ENCODE assay signal across 14 cellular contexts in the genomic region with DNA sequence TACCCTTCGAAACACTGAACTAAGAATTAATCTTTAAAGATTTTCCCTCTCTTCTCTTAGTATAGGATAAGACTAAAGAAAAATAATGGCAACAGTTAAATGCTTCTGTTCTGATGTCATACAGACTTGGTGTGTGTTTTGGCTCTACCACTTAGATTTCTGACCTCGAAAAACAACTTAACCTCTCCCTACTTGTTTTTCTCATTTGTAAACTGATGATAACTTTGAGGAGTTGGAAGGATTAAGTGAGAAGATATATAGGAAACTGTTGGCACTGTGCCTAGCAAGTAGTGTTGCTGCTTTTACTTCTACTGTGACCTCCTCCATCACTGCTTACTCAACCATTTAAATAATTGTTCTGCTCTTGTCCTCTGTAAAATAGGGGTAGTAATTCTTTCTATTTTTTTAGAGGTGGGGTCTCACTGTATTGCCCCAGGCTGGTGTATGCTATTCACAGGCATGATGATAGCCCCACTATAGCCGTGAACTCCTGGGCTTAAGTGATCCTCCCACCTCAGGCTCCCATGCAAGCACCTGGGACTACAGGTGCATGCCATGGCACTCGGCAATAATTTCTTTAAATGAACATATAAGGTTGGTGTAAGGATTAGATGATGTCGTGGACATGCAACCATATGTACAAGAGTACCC. TPM values are rescaled to one million over a fixed set of nuclear protein-coding genes. Genes with fewer than 3 reads are reported as not detected.
A peak's percentile ranks its signal among the peaks of the same experiment; 100 is the strongest.
DNase-seq lines count a peak whose midpoint lies in the region; ATAC-seq and TF ChIP-seq lines count a peak whose summit lies in the region.
"Had no signal": no experiment of that assay in that cellular context is flagged by ENCODE, and none has a peak within 500 bp of the region (broad histone marks: within the 10 kb centered on the region; RNA-seq: fewer than 3 reads in every experiment).

No MANE protein-coding gene starts in this region.

- CTCF ChIA-PET in IMR-90 (lab: Yijun Ruan, JAX): interaction anchor here (1.0 kb wide), 1 partner anchor 22 kb away, joined by 3 read pairs; no protein-coding TSS in a partner anchor

- H3K4me1 Mint-ChIP-seq in mesothelial cell of epicardium: peaks cover 49% of the 10 kb centered on the region

- intact Hi-C loops in IMR-90 (cut with micrococcal nuclease): no loop called here
- intact Hi-C loops in uterus (cut with DNase I; ENCODE audit: low total_unique reads): no loop called here

- no peak overlapping the region for H3K23ac ChIP-seq in IMR-90 (ENCODE audit: low read depth, low read length)

- H3K4me3 Mint-ChIP-seq in mesothelial cell of epicardium: no peak overlapping the region
- H3K4me3 Mint-ChIP-seq: activated naive CD8-positive, alpha-beta T cell treated with anti-CD3 and anti-CD28 coated beads, Interleukin-2, amount 10 ng/mL, durations not matched to agents 7 days and 5 days had no signal

- H2BK5ac ChIP-seq in IMR-90 (ENCODE audit: low read depth, low read length, poor library complexity, severe bottlenecking): peak overlapping the region; percentile 7

- peaks cover 3% of the 10 kb centered on the region for H3K36me3 Mint-ChIP-seq in mesothelial cell of epicardium

- H3K18ac ChIP-seq in IMR-90 (ENCODE audit: low read depth, low read length): 0 out of 2 replicates have a peak overlapping the region, but pooled peaks have one; percentile 10

- H2BK20ac ChIP-seq in IMR-90 (ENCODE audit: low read depth, low read length): no peak overlapping the region

- DNase-seq in IMR-90 (peak; percentile 87), dermis blood vessel endothelial cell (peak; percentile 39), mesothelial cell of epicardium (ENCODE audit: low spot score in 2 of 2, unreplicated experiment in 2 of 2) (no peak), NCI-H1694 (lab: John Stamatoyannopoulos, UW) (no peak), uterus (no peak)
- DNase-seq: activated naive CD8-positive, alpha-beta T cell treated with anti-CD3 and anti-CD28 coated beads, Interleukin-2, amount 10 ng/mL, durations not matched to agents 7 days and 5 days; DMS153; heart left ventricle; left ventricle myocardium inferior; NCI-H2227 treated with DMSO at 0.1 percent for 48 hours had no signal

- peaks cover 37% of the 10 kb centered on the region for H3K4me1 ChIP-seq in ACC112 (ENCODE audit: control insufficient read depth, insufficient read depth, low read length, unreplicated experiment)
- peaks cover 7% of the 10 kb centered on the region for H3K4me1 ChIP-seq in IMR-90 (ENCODE audit: control insufficient read depth, insufficient read depth, low read length)
- H3K4me1 ChIP-seq in uterus: peaks cover 0 to 4% of the 10 kb centered on the region in 2 donors

- H3K27ac ChIP-seq in ACC112 (ENCODE audit: low read depth, low read length) (peak overlapping the region; percentile 22; the same call in 1 of the 2 replicates), IMR-90 (ENCODE audit: insufficient read depth, low read length) (peak overlapping the region; percentile 38; the same call in 1 of the 2 replicates), uterus (no peak overlapping the region)
- H3K27ac ChIP-seq: heart left ventricle, left ventricle myocardium inferior had no signal

- no peak overlapping the region for H4K5ac ChIP-seq in IMR-90 (ENCODE audit: low read depth, low read length)

- H3K56ac ChIP-seq in IMR-90 (ENCODE audit: extremely low read depth, insufficient read depth, low read length): no peak overlapping the region

- peak overlapping the region; percentile 96 for H3K27ac Mint-ChIP-seq in mesothelial cell of epicardium
- H3K27ac Mint-ChIP-seq: activated naive CD8-positive, alpha-beta T cell treated with anti-CD3 and anti-CD28 coated beads, Interleukin-2, amount 10 ng/mL, durations not matched to agents 7 days and 5 days had no signal

- no peak for TF ChIP-seq RAD21 in IMR-90 (IDR thresholded peaks at IDR 0.05; ENCODE audit: low read length)

- H2BK120ac ChIP-seq in IMR-90 (ENCODE audit: low read depth, low read length): peak overlapping the region; percentile 30; the same call in 1 of the 2 replicates

- no peaks in the 10 kb centered on the region for H3K9me3 Mint-ChIP-seq in mesothelial cell of epicardium
- H3K9me3 Mint-ChIP-seq: activated naive CD8-positive, alpha-beta T cell treated with anti-CD3 and anti-CD28 coated beads, Interleukin-2, amount 10 ng/mL, durations not matched to agents 7 days and 5 days had no signal

- H3K36me3 ChIP-seq in ACC112 (ENCODE audit: insufficient read depth, low read length) (no peaks in the 10 kb centered on the region), IMR-90 (ENCODE audit: control insufficient read depth, insufficient read depth, low read length) (no peaks in the 10 kb centered on the region), uterus (no peaks in the 10 kb centered on the region)
- H3K36me3 ChIP-seq: left ventricle myocardium inferior had no signal

- no peak overlapping the region for H2AK5ac ChIP-seq in IMR-90 (ENCODE audit: low read depth, low read length)

- TF ChIP-seq POLR2A in IMR-90 (IDR thresholded peaks at IDR 0.05; ENCODE audit: low read depth, low read length): no peak
- TF ChIP-seq POLR2A in uterus (IDR thresholded peaks at IDR 0.05): no peak

- in situ Hi-C loops in IMR-90 (cut with MboI; ENCODE audit: low sequenced_read_pairs): no loop called here

- peaks cover 52% of the 10 kb centered on the region for H4K20me1 ChIP-seq in IMR-90 (ENCODE audit: insufficient read depth, low read length)

- no peak overlapping the region for H2AFZ ChIP-seq in ACC112 (ENCODE audit: low read length, unreplicated experiment)
- no peak overlapping the region for H2AFZ ChIP-seq in IMR-90 (replicated peaks; ENCODE audit: low read length, poor library complexity)

- peaks cover 59% of the 10 kb centered on the region for H3K79me2 ChIP-seq in ACC112 (ENCODE audit: control insufficient read depth, insufficient read depth, low read length, unreplicated experiment)

- no peak overlapping the region for H2BK15ac ChIP-seq in IMR-90 (ENCODE audit: low read depth, low read length)

- no peak for TF ChIP-seq CTCF in IMR-90 (conservative IDR thresholded peaks at IDR 0.05; ENCODE audit: low read depth, low read length)
- TF ChIP-seq CTCF in mesothelial cell of epicardium (IDR thresholded peaks at IDR 0.05; ENCODE audit: unreplicated experiment): no peak
- no peak for TF ChIP-seq CTCF in uterus (IDR thresholded peaks at IDR 0.05)

- H3K79me1 ChIP-seq in IMR-90 (ENCODE audit: low read depth in 1 of 2, low read length in 2 of 2): peaks cover 7 to 61% of the 10 kb centered on the region in 2 experiments

- 0 out of 2 replicates have a peak overlapping the region, but pooled peaks have one; percentile 53 for H3K14ac ChIP-seq in IMR-90 (replicated peaks; ENCODE audit: low read depth, low read length)

- no peak overlapping the region for H4K8ac ChIP-seq in IMR-90 (ENCODE audit: low read depth in 2 of 2, low read length in 2 of 2)

- H3K27me3 ChIP-seq in ACC112 (ENCODE audit: insufficient read depth, low read length): no peaks in the 10 kb centered on the region
- no peaks in the 10 kb centered on the region for H3K27me3 ChIP-seq in IMR-90 (ENCODE audit: control insufficient read depth, insufficient read depth, low read length)
- no peaks in the 10 kb centered on the region for H3K27me3 ChIP-seq in uterus
- H3K27me3 ChIP-seq: heart left ventricle, tibial nerve had no signal

- WGBS in IMR-90 (ENCODE audit: extremely low coverage in 2 of 2, insufficient read length in 1 of 2), 2 experiments: 0% methylated on average over 1 of the region's 5 CpGs; no CpG with 5 or more reads in 1 of the 2 experiments

- peak overlapping the region; percentile 64 for H3K4me2 ChIP-seq in IMR-90 (ENCODE audit: low read depth, low read length)

- H3K9me3 ChIP-seq in IMR-90 (ENCODE audit: control insufficient read depth, insufficient read depth, low read length) (no peaks in the 10 kb centered on the region), uterus (no peaks in the 10 kb centered on the region)
- H3K9me3 ChIP-seq: heart left ventricle, left ventricle myocardium inferior, tibial nerve had no signal

- dilution Hi-C loops in IMR-90 (cut with HindIII; ENCODE audit: low sequenced_read_pairs, unreplicated experiment): no loop called here

- POLR2A ChIA-PET in IMR-90 (lab: Charles Lee; ENCODE audit: unreplicated experiment): no interaction called here

- H3K4me3 ChIP-seq in ACC112 (ENCODE audit: low read depth, low read length) (no peak overlapping the region), IMR-90 (ENCODE audit: insufficient read depth, low read depth, low read length) (no peak overlapping the region), uterus (no peak overlapping the region)
- H3K4me3 ChIP-seq: heart left ventricle, left ventricle myocardium inferior, tibial nerve had no signal

- H3K9ac ChIP-seq in IMR-90 (ENCODE audit: low read depth, low read length): no peak overlapping the region

- H3K4ac ChIP-seq in IMR-90 (ENCODE audit: low read depth, low read length): no peak overlapping the region

- H2AK9ac ChIP-seq in IMR-90 (replicated peaks; ENCODE audit: low read depth, low read length, poor library complexity): no peak overlapping the region

- H3K27me3 Mint-ChIP-seq in mesothelial cell of epicardium (ENCODE audit: low read depth): no peaks in the 10 kb centered on the region
- H3K27me3 Mint-ChIP-seq: activated naive CD8-positive, alpha-beta T cell treated with anti-CD3 and anti-CD28 coated beads, Interleukin-2, amount 10 ng/mL, durations not matched to agents 7 days and 5 days had no signal

- no TSS peak for BruUV-seq in IMR-90 (replicated peaks; lab: Mats Ljungman, UMichigan)

- ATAC-seq in IMR-90 (ENCODE audit: low read depth) (peak; percentile 85), GM21786 (IDR thresholded peaks at IDR 0.05; ENCODE audit: unreplicated experiment) (no peak), HG03378 (IDR thresholded peaks at IDR 0.05; ENCODE audit: unreplicated experiment) (no peak)
- ATAC-seq: heart left ventricle had no signal

- no peak overlapping the region for H4K91ac ChIP-seq in IMR-90 (ENCODE audit: insufficient read depth, low read depth, low read length)

- peaks cover 13% of the 10 kb centered on the region for H3K9me1 ChIP-seq in IMR-90 (ENCODE audit: insufficient read depth, low read length)

TF ChIP-seq in IMR-90, 13 proteins besides CTCF, POLR2A, EP300 and RAD21 (continues in another document):
- TF ChIP-seq MAZ (IDR thresholded peaks at IDR 0.05; ENCODE audit: borderline replicate concordance, low read depth, low read length): no peak
- TF ChIP-seq RFX5 (IDR thresholded peaks at IDR 0.05; ENCODE audit: low read depth, low read length): no peak
- no peak for TF ChIP-seq MXI1 (IDR thresholded peaks at IDR 0.05; ENCODE audit: borderline replicate concordance, low read depth, low read length)

RNA-seq across cellular contexts. Expression of gene PALS1, which starts 22.4 kb away (rescaled TPM):
- total RNA-seq in IMR-90 (2012; rRNA removed) (40.1 and 63.0 TPM in 2 replicates), dermis blood vessel endothelial cell (34.2 and 40.2 TPM in 2 replicates), mesothelial cell of epicardium (36.5 to 43.0 TPM (median 39.7 TPM) in 3 replicates), uterus (10 to 100 TPM; 12.1 to 46.6 (median 21.6) TPM)
- 14.4 and 17.7 TPM in 2 replicates for polyA plus RNA-seq in IMR-90 (2012; rRNA removed)
- 3.1 and 6.7 TPM in 2 replicates for polyA plus RNA-seq in IMR-90 (2012; cell fraction: cytosol; rRNA removed)
- 2.4 and 16.7 TPM in 2 replicates for polyA plus RNA-seq in IMR-90 (2012; cell fraction: nucleus; rRNA removed; ENCODE audit: low replicate concordance)

Comparison
In these comparisons a context has a peak if more than half of its experiments do, and no peak if none do; other contexts are left out.
1. H3K27ac ChIP-seq: peak in ACC112 (single experiment) and IMR-90 (single experiment); none in uterus (0 of 2).
2. DNase-seq: peak in IMR-90 (single experiment) and dermis blood vessel endothelial cell (single experiment); none in mesothelial cell of epicardium (0 of 2), NCI-H1694 (single experiment) and uterus (0 of 2).